In genomic region chr17:82967268-82968032, GRCh38 we compare ENCODE assay signal across 16 cellular contexts.
DNase-seq lines count a peak whose midpoint lies in the region; ATAC-seq and TF ChIP-seq lines count a peak whose summit lies in the region.
"Had no signal": no experiment of that assay in that cellular context is flagged by ENCODE, and none has a peak within 500 bp of the region (broad histone marks: within the 10 kb centered on the region; RNA-seq: fewer than 3 reads in every experiment).

No MANE protein-coding gene starts in this region.

- no peak overlapping the region for H3K14ac ChIP-seq in mesenchymal stem cell (ENCODE audit: low read length in 2 of 2)

- H3K4me3 Mint-ChIP-seq in endodermal cell, result no peak overlapping the region
- no peak overlapping the region for H3K4me3 Mint-ChIP-seq in stimulated activated memory B cell treated with anti-CD40 and anti-IgM and Interleukin-4, amounts not matched to agents 10 μg/mL and 1 μg/mL and 100 μg/mL, for 72 hours
- no peak overlapping the region for H3K4me3 Mint-ChIP-seq in WTC11
- H3K4me3 Mint-ChIP-seq: CD4-positive, alpha-beta memory T cell had no signal

- no peak overlapping the region for H3K27ac Mint-ChIP-seq in endodermal cell
- peak overlapping the region; percentile 68 for H3K27ac Mint-ChIP-seq in stimulated activated memory B cell treated with anti-CD40 and anti-IgM and Interleukin-4, amounts not matched to agents 10 μg/mL and 1 μg/mL and 100 μg/mL, for 72 hours
- H3K27ac Mint-ChIP-seq in WTC11, result no peak overlapping the region
- H3K27ac Mint-ChIP-seq: CD4-positive, alpha-beta memory T cell had no signal

- H3K27ac ChIP-seq in DOHH2 (ENCODE audit: low read depth, low read length) (peak overlapping the region; percentile 100), SU-DHL-6 (ENCODE audit: low read depth, low read length) (peak overlapping the region; percentile 74), endodermal cell (ENCODE audit: low read depth, low read length) (no peak overlapping the region), mesenchymal stem cell (ENCODE audit: low read length, poor library complexity, severe bottlenecking) (no peak overlapping the region)
- H3K27ac ChIP-seq: GM23248, SJSA1 had no signal

- H3K4me3 ChIP-seq in DOHH2 (ENCODE audit: low read length), result peak overlapping the region; percentile 76
- no peak overlapping the region for H3K4me3 ChIP-seq in SU-DHL-6 (ENCODE audit: insufficient read depth, low read length, poor library complexity, severe bottlenecking)
- no peak overlapping the region for H3K4me3 ChIP-seq in endodermal cell (ENCODE audit: low read length)
- H3K4me3 ChIP-seq in mesenchymal stem cell (ENCODE audit: insufficient read depth in 1 of 2, low read depth in 1 of 2, low read length in 2 of 2), result no peak overlapping the region
- H3K4me3 ChIP-seq: GM23248, SJSA1 had no signal

- no peaks in the 10 kb centered on the region for H3K9me2 ChIP-seq in DOHH2 (replicated peaks; ENCODE audit: control insufficient read depth, low read length)
- no peaks in the 10 kb centered on the region for H3K9me2 ChIP-seq in SU-DHL-6 (replicated peaks; ENCODE audit: insufficient read depth, low read length)

- POLR2A ChIA-PET in WTC11 (lab: Charles Lee), result no interaction called here

- no peak overlapping the region for H4K91ac ChIP-seq in mesenchymal stem cell (ENCODE audit: low read length)

- H3K18ac ChIP-seq in mesenchymal stem cell (ENCODE audit: low read depth in 1 of 2, low read length in 2 of 2), result no peak overlapping the region

- no peak overlapping the region for H2BK120ac ChIP-seq in mesenchymal stem cell (ENCODE audit: low read depth, low read length)

- H4K8ac ChIP-seq in mesenchymal stem cell (ENCODE audit: low read length), result no peak overlapping the region

- no peak overlapping the region for H2AK5ac ChIP-seq in mesenchymal stem cell (ENCODE audit: low read length, severe bottlenecking)

- WGBS in endodermal cell (ENCODE audit: insufficient coverage in 1 of 2, insufficient read length in 1 of 2), 2 experiments, result 92 to 95% methylated on average over 12 to 16 of the region's 18 CpGs
- WGBS in mesenchymal stem cell, result 90% methylated on average over 16 of the region's 18 CpGs

- H3K4me1 Mint-ChIP-seq in endodermal cell (peaks cover 5% of the 10 kb centered on the region), WTC11 (peaks cover 10% of the 10 kb centered on the region)
- H3K4me1 Mint-ChIP-seq in stimulated activated memory B cell treated with anti-CD40 and anti-IgM and Interleukin-4, amounts not matched to agents 10 μg/mL and 1 μg/mL and 100 μg/mL, for 72 hours, result peaks cover 40% of the 10 kb centered on the region

- H4K20me1 ChIP-seq in DOHH2 (ENCODE audit: control insufficient read depth, insufficient read depth, low read depth, low read length) (no peaks in the 10 kb centered on the region), SU-DHL-6 (ENCODE audit: low read depth, low read length) (no peaks in the 10 kb centered on the region)

- H3K36me3 Mint-ChIP-seq in endodermal cell (ENCODE audit: low read depth), result peaks cover 2% of the 10 kb centered on the region
- H3K36me3 Mint-ChIP-seq in stimulated activated memory B cell treated with anti-CD40 and anti-IgM and Interleukin-4, amounts not matched to agents 10 μg/mL and 1 μg/mL and 100 μg/mL, for 72 hours, result peaks cover 6% of the 10 kb centered on the region
- peaks cover 3% of the 10 kb centered on the region; the same call in 1 of the 2 replicates for H3K36me3 Mint-ChIP-seq in WTC11

- H3K79me2 ChIP-seq in DOHH2 (ENCODE audit: control insufficient read depth, low read length) (no peaks in the 10 kb centered on the region), SU-DHL-6 (ENCODE audit: insufficient read depth, low read length) (no peaks in the 10 kb centered on the region)

- no peak overlapping the region for H3K4ac ChIP-seq in mesenchymal stem cell (ENCODE audit: low read depth in 1 of 2, low read length in 2 of 2)

- peaks cover 83% of the 10 kb centered on the region for H3K4me1 ChIP-seq in DOHH2 (ENCODE audit: control insufficient read depth, low read length)
- H3K4me1 ChIP-seq in endodermal cell (ENCODE audit: control insufficient read depth, insufficient read depth, low read length), result no peaks in the 10 kb centered on the region
- H3K4me1 ChIP-seq in mesenchymal stem cell (ENCODE audit: control insufficient read depth, insufficient read depth, low read depth, low read length), result peaks cover 15% of the 10 kb centered on the region

- no peak overlapping the region for H2BK12ac ChIP-seq in mesenchymal stem cell (ENCODE audit: low read length in 2 of 2)

- H3K9ac ChIP-seq in SU-DHL-6 (ENCODE audit: low read length) (no peak overlapping the region), endodermal cell (ENCODE audit: extremely low read depth, low read length, poor library complexity, severe bottlenecking) (no peak overlapping the region), mesenchymal stem cell (ENCODE audit: low read length) (no peak overlapping the region)
- H3K9ac ChIP-seq: GM23248 had no signal

- H3K27me3 Mint-ChIP-seq in endodermal cell (ENCODE audit: insufficient read depth) (no peaks in the 10 kb centered on the region), WTC11 (ENCODE audit: low read depth) (no peaks in the 10 kb centered on the region)
- H3K27me3 Mint-ChIP-seq in stimulated activated memory B cell treated with anti-CD40 and anti-IgM and Interleukin-4, amounts not matched to agents 10 μg/mL and 1 μg/mL and 100 μg/mL, for 72 hours, result peaks cover 33% of the 10 kb centered on the region
- H3K27me3 Mint-ChIP-seq: CD4-positive, alpha-beta memory T cell had no signal

- H3K36me3 ChIP-seq in DOHH2 (ENCODE audit: control insufficient read depth, low read length), result peaks cover 20% of the 10 kb centered on the region
- H3K36me3 ChIP-seq in SU-DHL-6 (ENCODE audit: low read length), result no peaks in the 10 kb centered on the region
- no peaks in the 10 kb centered on the region for H3K36me3 ChIP-seq in endodermal cell (ENCODE audit: control insufficient read depth, insufficient read depth, low read length)
- H3K36me3 ChIP-seq in mesenchymal stem cell (ENCODE audit: control insufficient read depth in 1 of 2, insufficient read depth in 2 of 2, low read depth in 1 of 2, low read length in 2 of 2), result peaks cover 0 to 5% of the 10 kb centered on the region in 2 experiments
- H3K36me3 ChIP-seq: SJSA1 had no signal

- H2BK5ac ChIP-seq in mesenchymal stem cell (ENCODE audit: low read depth, low read length, poor library complexity, severe bottlenecking), result no peak overlapping the region

- DNase-seq in endodermal cell, result peak; percentile 30
- no peak for DNase-seq in WTC11 (ENCODE audit: low spot score)
- DNase-seq in mesenchymal stem cell, result no peak
- DNase-seq: Calu3; CD4-positive, alpha-beta memory T cell; GM23248; NCI-H187; NCI-H345; NCI-H69; PC-3 had no signal

- no peaks in the 10 kb centered on the region for H3K9me3 Mint-ChIP-seq in endodermal cell
- H3K9me3 Mint-ChIP-seq in stimulated activated memory B cell treated with anti-CD40 and anti-IgM and Interleukin-4, amounts not matched to agents 10 μg/mL and 1 μg/mL and 100 μg/mL, for 72 hours, result no peaks in the 10 kb centered on the region
- H3K9me3 Mint-ChIP-seq in WTC11, result peaks cover 4% of the 10 kb centered on the region; the same call in 1 of the 2 replicates
- H3K9me3 Mint-ChIP-seq: CD4-positive, alpha-beta memory T cell had no signal

- no peaks in the 10 kb centered on the region for H3K27me3 ChIP-seq in DOHH2 (ENCODE audit: control insufficient read depth, low read length)
- no peaks in the 10 kb centered on the region for H3K27me3 ChIP-seq in SU-DHL-6 (ENCODE audit: low read length)
- no peaks in the 10 kb centered on the region for H3K27me3 ChIP-seq in endodermal cell (ENCODE audit: control insufficient read depth, insufficient read depth, low read length, poor library complexity, severe bottlenecking)
- no peaks in the 10 kb centered on the region for H3K27me3 ChIP-seq in mesenchymal stem cell (ENCODE audit: control insufficient read depth in 1 of 2, insufficient read depth in 1 of 2, low read length in 2 of 2)
- H3K27me3 ChIP-seq: SJSA1 had no signal

- no peak overlapping the region for H2BK15ac ChIP-seq in mesenchymal stem cell (ENCODE audit: low read depth, poor library complexity, severe bottlenecking)

- H3K4me2 ChIP-seq in DOHH2 (ENCODE audit: low read length) (peak overlapping the region; percentile 100), SU-DHL-6 (ENCODE audit: low read depth, low read length, poor library complexity, severe bottlenecking) (peak overlapping the region; percentile 9), mesenchymal stem cell (ENCODE audit: low read length, poor library complexity, severe bottlenecking) (no peak overlapping the region)

- no peak for TF ChIP-seq CTCF in DOHH2 (IDR thresholded peaks at IDR 0.05; ENCODE audit: low read depth, low read length, poor library complexity, severe bottlenecking)
- TF ChIP-seq CTCF in SU-DHL-6 (IDR thresholded peaks at IDR 0.05; ENCODE audit: insufficient read depth, low read length, poor library complexity, severe bottlenecking), result no peak
- no peak for TF ChIP-seq CTCF in endodermal cell (conservative IDR thresholded peaks at IDR 0.05)
- TF ChIP-seq CTCF in WTC11 (IDR thresholded peaks at IDR 0.05), result no peak

- CTCF ChIA-PET in WTC11 (lab: Charles Lee), result no interaction called here

- no peak for ATAC-seq in stimulated activated memory B cell treated with anti-CD40 and anti-IgM and Interleukin-4, amounts not matched to agents 10 μg/mL and 1 μg/mL and 100 μg/mL, for 72 hours
- ATAC-seq in WTC11 (no peak), HG02981 (IDR thresholded peaks at IDR 0.05; ENCODE audit: unreplicated experiment) (no peak)
- ATAC-seq: HCT116, PC-3 had no signal

- H3F3A ChIP-seq in DOHH2 (ENCODE audit: control insufficient read depth, insufficient read depth) (peaks cover 53% of the 10 kb centered on the region), SU-DHL-6 (ENCODE audit: insufficient read depth) (peaks cover 5% of the 10 kb centered on the region; the same call in 1 of the 2 replicates)

- H3K79me1 ChIP-seq in mesenchymal stem cell (replicated peaks; ENCODE audit: low read length, poor library complexity, severe bottlenecking), result no peaks in the 10 kb centered on the region

- H3K23ac ChIP-seq in mesenchymal stem cell (ENCODE audit: low read length in 2 of 2), result no peak overlapping the region

- H2AFZ ChIP-seq in SU-DHL-6 (ENCODE audit: low read depth, low read length, severe bottlenecking) (no peak overlapping the region), mesenchymal stem cell (ENCODE audit: low read depth, low read length) (no peak overlapping the region)
- H2AFZ ChIP-seq: GM23248 had no signal

- H3K9me3 ChIP-seq in DOHH2 (ENCODE audit: control insufficient read depth, insufficient read depth, low read length) (peaks cover 16% of the 10 kb centered on the region), SU-DHL-6 (ENCODE audit: insufficient read depth, low read length) (no peaks in the 10 kb centered on the region), endodermal cell (ENCODE audit: control insufficient read depth, low read length) (no peaks in the 10 kb centered on the region), mesenchymal stem cell (ENCODE audit: control insufficient read depth, low read length) (no peaks in the 10 kb centered on the region)
- H3K9me3 ChIP-seq: SJSA1 had no signal

TF ChIP-seq in WTC11, 78 proteins besides CTCF, POLR2A, EP300 and RAD21:
- TF ChIP-seq ATF1 (CRISPR knock-in tag; IDR thresholded peaks at IDR 0.05), result no peak

Comparison
In these comparisons a context has a peak if more than half of its experiments do, and no peak if none do; other contexts are left out.
1. H3K27ac ChIP-seq: peak in DOHH2 (single experiment) and SU-DHL-6 (single experiment); none in endodermal cell (single experiment) and mesenchymal stem cell (single experiment).